In genomic region chr2:126681505-126681904, GRCh38 we compare ENCODE assay signal across 25 cellular contexts. TPM values are rescaled to one million over a fixed set of nuclear protein-coding genes. Genes with fewer than 3 reads are reported as not detected.
"Had no signal": no experiment of that assay in that cellular context is flagged by ENCODE, and none has a peak within 500 bp of the region (broad histone marks: within the 10 kb centered on the region; RNA-seq: fewer than 3 reads in every experiment).

No MANE protein-coding gene starts in this region.

- DNase-seq: IMR-90, Karpas-422, KG1, MG63, NCI-H1092 treated with DMSO at 0.1 percent for 48 hours, NCI-H1436, NCI-H187, NCI-H2029, NCI-H2081 treated with DMSO at 0.1 percent for 48 hours, NCI-H2171, NCI-H226, NCI-H446, NCI-H510A, NCI-H524 treated with DMSO at 0.1 percent for 48 hours, NCI-H69, NCI-H774, OCI-M1, PC-9, Peyer's patch, SHP77 treated with DMSO at 0.1 percent for 48 hours, SJCRH30 had no signal

- ATAC-seq: HepG2, Right ventricle myocardium inferior, SK-N-SH treated with all-trans-retinoic acid at 6 μM for 48 hours had no signal

RNA-seq across cellular contexts. Expression of gene GYPC, which starts 25.5 kb away (rescaled TPM):
- total RNA-seq: HepG2, HT1080, PC-9 had no signal
- polyA plus RNA-seq: HepG2 had no signal
